In the genomic region with DNA sequence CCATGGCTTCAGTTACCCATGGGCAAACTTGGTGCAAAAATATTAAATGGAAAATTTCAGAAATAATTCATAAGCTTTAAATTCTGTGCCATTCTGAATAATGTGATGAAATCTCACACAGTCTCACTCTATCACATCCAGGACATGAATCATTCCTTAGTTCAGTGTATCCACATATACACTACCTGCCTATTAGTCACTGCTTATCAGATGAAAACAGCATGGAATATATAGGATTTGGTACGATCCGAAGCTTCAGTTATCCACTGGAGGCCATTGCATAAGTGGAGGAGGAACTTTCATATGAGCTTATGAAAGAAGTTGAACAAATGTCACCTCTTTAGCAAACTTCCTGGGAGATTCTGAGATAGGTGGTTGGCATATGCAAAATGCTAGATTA, we compare ENCODE assay signal across 28 cellular contexts.
DNase-seq lines count a peak whose midpoint lies in the region; ATAC-seq and TF ChIP-seq lines count a peak whose summit lies in the region.
"Had no signal": no experiment of that assay in that cellular context is flagged by ENCODE, and none has a peak within 500 bp of the region (broad histone marks: within the 10 kb centered on the region; RNA-seq: fewer than 3 reads in every experiment).

No MANE protein-coding gene starts in this region.

- peak; percentile 72 for ATAC-seq in PC-3
- ATAC-seq in HG03196 (IDR thresholded peaks at IDR 0.05; ENCODE audit: unreplicated experiment) = no peak
- ATAC-seq: stimulated activated naive B cell treated with anti-CD40 and anti-IgM and Interleukin-4, amounts not matched to agents 10 μg/mL and 1 μg/mL and 100 μg/mL, for 72 hours had no signal

- H3K4me3 ChIP-seq in GM23248 (no peak overlapping the region), PC-3 (ENCODE audit: low read length) (no peak overlapping the region), mammary epithelial cell (replicated peaks in 1 of 3; ENCODE audit: insufficient read depth in 1 of 3, low read depth in 2 of 3, low read length in 3 of 3) (no peak overlapping the region), MG63 (no peak overlapping the region)
- H3K4me3 ChIP-seq: BLaER1 treated with 17β-estradiol and CSF1 and Interleukin-3, amounts not matched to agents 10 nM and 100 nM; colonic mucosa; esophagus squamous epithelium; upper lobe of left lung had no signal

- peaks cover 9% of the 10 kb centered on the region; the same call in 1 of the 2 replicates for H3K79me2 ChIP-seq in GM23248 (ENCODE audit: insufficient read depth)
- H3K79me2 ChIP-seq in PC-3 (ENCODE audit: low read length) = no peaks in the 10 kb centered on the region
- peaks cover 2% of the 10 kb centered on the region for H3K79me2 ChIP-seq in mammary epithelial cell (ENCODE audit: insufficient read depth, low read length)

- H3K36me3 ChIP-seq in GM23248 (ENCODE audit: low read depth) (peaks cover 51% of the 10 kb centered on the region), PC-3 (ENCODE audit: low read depth, low read length) (no peaks in the 10 kb centered on the region), mammary epithelial cell (ENCODE audit: insufficient read depth, low read length) (peaks cover 17% of the 10 kb centered on the region), MG63 (peaks cover 53% of the 10 kb centered on the region)

- H3K4me2 ChIP-seq in GM23248 (ENCODE audit: unreplicated experiment) (no peak overlapping the region), PC-3 (ENCODE audit: low read length) (peak overlapping the region; percentile 39; the same call in 1 of the 2 replicates), mammary epithelial cell (ENCODE audit: insufficient read depth, low read depth, low read length) (peak overlapping the region; percentile 4)
- H3K4me2 ChIP-seq: BLaER1 treated with 17β-estradiol and CSF1 and Interleukin-3, amounts not matched to agents 10 nM and 100 nM had no signal

- H3K9me2 ChIP-seq in GM23248 (ENCODE audit: insufficient read depth) = no peaks in the 10 kb centered on the region
- H3K9me2 ChIP-seq in PC-3 (replicated peaks; ENCODE audit: low read length) = no peaks in the 10 kb centered on the region

- TF ChIP-seq CTCF in PC-3 (conservative IDR thresholded peaks at IDR 0.05; ENCODE audit: low read depth, low read length) = no peak
- TF ChIP-seq CTCF in mammary epithelial cell (conservative IDR thresholded peaks at IDR 0.05 in 1 of 2, IDR thresholded peaks at IDR 0.05 in 1 of 2; ENCODE audit: extremely low read depth in 1 of 2, insufficient read depth in 1 of 2, low read depth in 1 of 2, low read length in 2 of 2) = no peak

- in situ Hi-C loops in GM23248 (cut with MboI) = no loop called here
- in situ Hi-C loops in mammary epithelial cell (cut with MboI; ENCODE audit: low sequenced_read_pairs in 2 of 2) = no loop called here

- H3K4me1 ChIP-seq in GM23248 (ENCODE audit: insufficient read depth) (peaks cover 8% of the 10 kb centered on the region), PC-3 (ENCODE audit: insufficient read depth, low read length) (peaks cover 29% of the 10 kb centered on the region), mammary epithelial cell (ENCODE audit: insufficient read depth, low read length) (peaks cover 22% of the 10 kb centered on the region)
- H3K4me1 ChIP-seq: colonic mucosa had no signal

- WGBS in GM23248 (ENCODE audit: low coverage in 1 of 2, low lambda C conversion rate in 2 of 2, missing lambda C conversion rate in 2 of 2), 2 experiments = 76 to 81% methylated on average over 2 of the region's 2 CpGs
- 0% methylated on average over 2 of the region's 2 CpGs for whole genome bisulfite sequencing in mammary epithelial cell (ENCODE audit: low coverage, missing lambda C conversion rate)

- H3K9ac ChIP-seq in GM23248 (no peak overlapping the region), PC-3 (ENCODE audit: low read length) (no peak overlapping the region), mammary epithelial cell (ENCODE audit: insufficient read depth, low read length) (no peak overlapping the region)
- H3K9ac ChIP-seq: BLaER1 treated with 17β-estradiol and CSF1 and Interleukin-3, amounts not matched to agents 10 nM and 100 nM had no signal

- H3K9me3 ChIP-seq in GM23248 (ENCODE audit: low read depth) = no peaks in the 10 kb centered on the region
- no peaks in the 10 kb centered on the region for H3K9me3 ChIP-seq in PC-3 (ENCODE audit: low read length)
- H3K9me3 ChIP-seq in mammary epithelial cell (replicated peaks; ENCODE audit: insufficient read depth, low read length) = no peaks in the 10 kb centered on the region
- H3K9me3 ChIP-seq in MG63 = no peaks in the 10 kb centered on the region
- H3K9me3 ChIP-seq: BLaER1 treated with 17β-estradiol and CSF1 and Interleukin-3, amounts not matched to agents 10 nM and 100 nM; colonic mucosa; esophagus squamous epithelium; upper lobe of left lung had no signal

- H3F3A ChIP-seq in GM23248 (ENCODE audit: insufficient read depth) (peaks cover 39% of the 10 kb centered on the region), PC-3 (ENCODE audit: low read length, unreplicated experiment) (peaks cover 13% of the 10 kb centered on the region)

- POLR2A ChIA-PET in PC-3 (lab: Charles Lee; ENCODE audit: unreplicated experiment) = interaction anchor here (0.5 kb wide), 1 partner anchor 94 kb away, joined by 4 read pairs; no protein-coding TSS in a partner anchor

- no peaks in the 10 kb centered on the region for H3K27me3 ChIP-seq in GM23248 (replicated peaks; ENCODE audit: insufficient read depth)
- no peaks in the 10 kb centered on the region for H3K27me3 ChIP-seq in PC-3 (ENCODE audit: low read length)
- H3K27me3 ChIP-seq in mammary epithelial cell (ENCODE audit: insufficient read depth, low read length) = no peaks in the 10 kb centered on the region
- no peaks in the 10 kb centered on the region for H3K27me3 ChIP-seq in MG63
- H3K27me3 ChIP-seq: BLaER1 treated with 17β-estradiol and CSF1 and Interleukin-3, amounts not matched to agents 10 nM and 100 nM; colonic mucosa; esophagus squamous epithelium; upper lobe of left lung had no signal

- dilution Hi-C loops in mammary epithelial cell (cut with HindIII; ENCODE audit: low sequenced_read_pairs) = no loop called here

- CTCF ChIA-PET in PC-3 (lab: Charles Lee) = interaction anchor here (0.6 kb wide), 1 partner anchor 25 kb away, joined by 4 read pairs; no protein-coding TSS in a partner anchor
- CTCF ChIA-PET in mammary epithelial cell (lab: Charles Lee; ENCODE audit: low non-redundant PET) = no interaction called here

- H4K20me1 ChIP-seq in GM23248 (ENCODE audit: insufficient read depth) = 0 out of 2 replicates have a peak, but pooled peaks cover 8% of the 10 kb centered on the region
- peaks cover 6% of the 10 kb centered on the region; the same call in 1 of the 2 replicates for H4K20me1 ChIP-seq in PC-3 (ENCODE audit: low read length)
- H4K20me1 ChIP-seq in mammary epithelial cell (ENCODE audit: insufficient read depth, low read length) = no peaks in the 10 kb centered on the region

- no peak overlapping the region for H3K27ac ChIP-seq in GM23248
- peak overlapping the region; percentile 59 for H3K27ac ChIP-seq in PC-3 (ENCODE audit: low read length)
- H3K27ac ChIP-seq in mammary epithelial cell (ENCODE audit: insufficient read depth, low read depth, low read length) = no peak overlapping the region
- H3K27ac ChIP-seq: BLaER1 treated with 17β-estradiol and CSF1 and Interleukin-3, amounts not matched to agents 10 nM and 100 nM; colonic mucosa; esophagus squamous epithelium; upper lobe of left lung had no signal

- H2AFZ ChIP-seq in GM23248 (no peak overlapping the region), PC-3 (ENCODE audit: low read length) (no peak overlapping the region), mammary epithelial cell (ENCODE audit: low read depth, low read length) (no peak overlapping the region)

- intact Hi-C loops in PC-3 (cut with micrococcal nuclease) = no loop called here
- intact Hi-C loops in mammary epithelial cell (cut with micrococcal nuclease) = loop anchor here (5.0 kb wide), 1 partner anchor 84 kb away; the partner anchor contains the start of gene HSPA5

- BruUV-seq in PC-3 (replicated peaks; lab: Mats Ljungman, UMichigan) = no TSS peak
- no TSS peak for BruUV-seq in mammary epithelial cell (replicated peaks; lab: Mats Ljungman, UMichigan)

- DNase-seq in GM23248 (peak; percentile 17), PC-3 (peak; percentile 83), mammary epithelial cell (peak; percentile 70), iris pigment epithelial cell (ENCODE audit: low read depth) (peak; percentile 53), NCI-H187 (lab: John Stamatoyannopoulos, UW) (no peak), MG63 (no peak)
- DNase-seq: activated CD4-positive, alpha-beta T cell treated with anti-CD3 and anti-CD28 coated beads, Interleukin-2, amount 10 ng/mL, durations not matched to agents 24 days and 14 days; activated T-cell treated with anti-CD3 and anti-CD28 coated beads, Interleukin-2, amount 50 U/mL, for 48 hours; colonic mucosa; COR-L47; DMS53; effector memory CD4-positive, alpha-beta T cell; esophagus squamous epithelium; GF-D8; KBM-7; naive B cell; NCI-H1417; NCI-H2081 treated with DMSO at 0.1 percent for 48 hours; NCI-H345; NCI-H748 treated with DMSO at 0.1 percent for 48 hours; occipital lobe; SHP77; stimulated activated CD4-positive, alpha-beta T cell treated with anti-CD3 and anti-CD28 coated beads, Interleukin-15, amount 100 ng/mL, for 24 hours; stimulated activated naive B cell treated with anti-CD40 and anti-IgM and Interleukin-4, amounts not matched to agents 10 μg/mL and 1 μg/mL and 100 μg/mL, for 72 hours; T-helper 9 cell; upper lobe of left lung had no signal

Comparison
In these comparisons a context has a peak if more than half of its experiments do, and no peak if none do; other contexts are left out.
1. DNase-seq: peak in GM23248 (single experiment), PC-3 (single experiment), mammary epithelial cell (single experiment) and iris pigment epithelial cell (single experiment); none in NCI-H187 (0 of 2) and MG63 (single experiment).